12 cellular contexts compared by ENCODE assay signal in genomic region chr5:169695919-169696490, GRCh38. TPM values are rescaled to one million over a fixed set of nuclear protein-coding genes. Genes with fewer than 3 reads are reported as not detected.
A peak's percentile ranks its signal among the peaks of the same experiment; 100 is the strongest.
DNase-seq lines count a peak whose midpoint lies in the region; ATAC-seq and TF ChIP-seq lines count a peak whose summit lies in the region.
"Had no signal": no experiment of that assay in that cellular context is flagged by ENCODE, and none has a peak within 500 bp of the region (broad histone marks: within the 10 kb centered on the region; RNA-seq: fewer than 3 reads in every experiment).

No MANE protein-coding gene starts in this region.

- H3K4me2 ChIP-seq in SK-N-SH, result peak overlapping the region; percentile 56

- CTCF ChIA-PET in SK-N-SH (lab: Yijun Ruan, JAX), result interaction anchor here (0.8 to 1.0 kb wide), 3 partner anchors 14 to 367 kb away, joined by 3 to 5 read pairs (median 3); no protein-coding TSS in a partner anchor

- no peaks in the 10 kb centered on the region for H3K27me3 Mint-ChIP-seq in stimulated activated naive B cell treated with anti-CD40 and anti-IgM and Interleukin-4, amounts not matched to agents 10 μg/mL and 1 μg/mL and 100 μg/mL, for 72 hours

- no peak overlapping the region for H2AFZ ChIP-seq in SK-N-SH (ENCODE audit: low read depth)

- H3K27ac ChIP-seq in SK-N-SH (ENCODE audit: low read depth in 2 of 2, low read length in 1 of 2) (peak overlapping the region; percentile 87 to 96), coronary artery (no peak overlapping the region)

- DNase-seq in activated naive CD4-positive, alpha-beta T cell treated with anti-CD3 and anti-CD28 coated beads, Interleukin-2, amount 50 U/mL, for 72 hours (ENCODE audit: low spot score in 2 of 2), result no peak
- DNase-seq in activated naive CD4-positive, alpha-beta T cell treated with Interleukin-2 at 50 U/mL for 16 hours, result no peak
- DNase-seq in SK-N-SH (peak; percentile 28), fibroblast of pulmonary artery (ENCODE audit: low read depth) (peak; percentile 93), coronary artery (ENCODE audit: low spot score) (no peak), HUDEP-2 (lab: John Stamatoyannopoulos, UW; ENCODE audit: unreplicated experiment in 76 of 76) (no peak)
- DNase-seq in stimulated activated naive B cell treated with anti-CD40 and anti-IgM and Interleukin-4, amounts not matched to agents 10 μg/mL and 1 μg/mL and 100 μg/mL, for 72 hours, result no peak
- DNase-seq: BE2C, erythroblast, NCI-H774, small intestine had no signal

- peak overlapping the region; percentile 70 for H3K9ac ChIP-seq in SK-N-SH

- peaks cover 12 to 31% of the 10 kb centered on the region in 2 donors for H3K36me3 Mint-ChIP-seq in activated naive CD4-positive, alpha-beta T cell treated with anti-CD3 and anti-CD28 coated beads, Interleukin-2, amount 50 U/mL, for 72 hours
- peaks cover 48 to 69% of the 10 kb centered on the region in 2 donors for H3K36me3 Mint-ChIP-seq in stimulated activated naive B cell treated with anti-CD40 and anti-IgM and Interleukin-4, amounts not matched to agents 10 μg/mL and 1 μg/mL and 100 μg/mL, for 72 hours

- TF ChIP-seq CTCF in SK-N-SH (IDR thresholded peaks at IDR 0.05) (no peak), fibroblast of pulmonary artery (IDR thresholded peaks at IDR 0.05; ENCODE audit: low read length, missing control alignments) (no peak), coronary artery (IDR thresholded peaks at IDR 0.05) (no peak)

- TF ChIP-seq RAD21 in SK-N-SH (IDR thresholded peaks at IDR 0.05; ENCODE audit: low read length), result peak; percentile 4; the same call in 1 of the 2 replicates

- H4K20me1 ChIP-seq in SK-N-SH (ENCODE audit: insufficient read depth), result no peaks in the 10 kb centered on the region

- peak overlapping the region in 1 of 2 experiments; percentile 8; a peak in 2 of 4 replicates for H3K4me3 ChIP-seq in SK-N-SH (ENCODE audit: low read depth in 2 of 2, low read length in 1 of 2)
- no peak overlapping the region for H3K4me3 ChIP-seq in fibroblast of pulmonary artery (replicated peaks; ENCODE audit: low read depth, low read length)
- H3K4me3 ChIP-seq in coronary artery, result no peak overlapping the region

- H3K27me3 ChIP-seq in SK-N-SH (ENCODE audit: insufficient read depth), result no peaks in the 10 kb centered on the region

- TF ChIP-seq EP300 in SK-N-SH (IDR thresholded peaks at IDR 0.05; ENCODE audit: borderline replicate concordance in 1 of 2, low read depth in 1 of 2, low read length in 1 of 2), result peak; percentile 67 to 99

- H3K4me3 Mint-ChIP-seq in stimulated activated naive B cell treated with anti-CD40 and anti-IgM and Interleukin-4, amounts not matched to agents 10 μg/mL and 1 μg/mL and 100 μg/mL, for 72 hours, result no peak overlapping the region

- no peaks in the 10 kb centered on the region for H3K9me2 ChIP-seq in SK-N-SH

- peaks cover 34% of the 10 kb centered on the region for H3F3A ChIP-seq in SK-N-SH (replicated peaks; ENCODE audit: insufficient read depth)

- no peaks in the 10 kb centered on the region for H3K9me3 Mint-ChIP-seq in activated naive CD4-positive, alpha-beta T cell treated with anti-CD3 and anti-CD28 coated beads, Interleukin-2, amount 50 U/mL, for 72 hours
- H3K9me3 Mint-ChIP-seq in stimulated activated naive B cell treated with anti-CD40 and anti-IgM and Interleukin-4, amounts not matched to agents 10 μg/mL and 1 μg/mL and 100 μg/mL, for 72 hours, result no peaks in the 10 kb centered on the region

- peak overlapping the region; percentile 53 to 95 for H3K27ac Mint-ChIP-seq in activated naive CD4-positive, alpha-beta T cell treated with anti-CD3 and anti-CD28 coated beads, Interleukin-2, amount 50 U/mL, for 72 hours
- peak overlapping the region; percentile 17 for H3K27ac Mint-ChIP-seq in stimulated activated naive B cell treated with anti-CD40 and anti-IgM and Interleukin-4, amounts not matched to agents 10 μg/mL and 1 μg/mL and 100 μg/mL, for 72 hours

- peaks cover 9% of the 10 kb centered on the region; the same call in 1 of the 2 replicates for H3K79me2 ChIP-seq in SK-N-SH (ENCODE audit: insufficient read depth)

- H3K4me1 Mint-ChIP-seq in stimulated activated naive B cell treated with anti-CD40 and anti-IgM and Interleukin-4, amounts not matched to agents 10 μg/mL and 1 μg/mL and 100 μg/mL, for 72 hours, result no peaks in the 10 kb centered on the region

- H3K9me3 ChIP-seq in SK-N-SH, result no peaks in the 10 kb centered on the region
- H3K9me3 ChIP-seq: BE2C had no signal

- H3K36me3 ChIP-seq in SK-N-SH (replicated peaks in 1 of 2; ENCODE audit: control insufficient read depth in 1 of 2, insufficient read depth in 2 of 2, low read length in 1 of 2), result no peaks in the 10 kb centered on the region
- H3K36me3 ChIP-seq: BE2C had no signal

- H3K4me1 ChIP-seq in SK-N-SH (ENCODE audit: control insufficient read depth in 1 of 2, insufficient read depth in 2 of 2, low read depth in 1 of 2, low read length in 1 of 2), result peaks cover 14 to 37% of the 10 kb centered on the region in 2 experiments
- H3K4me1 ChIP-seq: BE2C had no signal

- POLR2A ChIA-PET in SK-N-SH (lab: Yijun Ruan, JAX), result no interaction called here

- 9% methylated on average over 8 of the region's 8 CpGs for WGBS in SK-N-SH (ENCODE audit: low lambda C conversion rate)

- peak in 1 of 2 donors; percentile 36 for ATAC-seq in activated naive CD4-positive, alpha-beta T cell treated with anti-CD3 and anti-CD28 coated beads, Interleukin-2, amount 50 U/mL, for 72 hours
- ATAC-seq in stimulated activated naive B cell treated with anti-CD40 and anti-IgM and Interleukin-4, amounts not matched to agents 10 μg/mL and 1 μg/mL and 100 μg/mL, for 72 hours (replicated peaks), result no peak
- ATAC-seq in activated CD4-positive, CD25-positive, alpha-beta regulatory T cell treated with anti-CD3 and anti-CD28 coated beads, Interleukin-2, amount 50 U/mL, for 24 hours, result no peak

TF ChIP-seq in SK-N-SH, 30 proteins besides CTCF, POLR2A, EP300 and RAD21 (continues in another document):
- TF ChIP-seq RXRA (IDR thresholded peaks at IDR 0.05; ENCODE audit: borderline replicate concordance, low read depth) (peak; percentile 90), FOXJ3 (CRISPR knock-in tag; IDR thresholded peaks at IDR 0.05) (no peak), YY1 (IDR thresholded peaks at IDR 0.05; ENCODE audit: low read depth) (peak; percentile 39; the same call in 1 of the 2 replicates), IRF3 (IDR thresholded peaks at IDR 0.05; ENCODE audit: low read depth, low read length) (no peak), TEAD4 (IDR thresholded peaks at IDR 0.05; ENCODE audit: borderline replicate concordance, insufficient read depth) (peak; percentile 98), USF2 (IDR thresholded peaks at IDR 0.05; ENCODE audit: borderline replicate concordance, low read depth, low read length) (no peak), ELF1 (IDR thresholded peaks at IDR 0.05) (no peak; the same call in 1 of the 2 replicates), FOXM1 (IDR thresholded peaks at IDR 0.05; ENCODE audit: low read depth) (peak; percentile 95), SMC3 (IDR thresholded peaks at IDR 0.05; ENCODE audit: low read depth, low read length) (no peak), EZH2phosphoT487 (IDR thresholded peaks at IDR 0.05; ENCODE audit: borderline replicate concordance, low read depth) (no peak), NRF1 (IDR thresholded peaks at IDR 0.05; ENCODE audit: low read depth, low read length) (no peak), USF1 (IDR thresholded peaks at IDR 0.05; ENCODE audit: borderline replicate concordance, low read depth) (0 out of 2 replicates have a peak, but pooled peaks have one; percentile 27), NFIC (IDR thresholded peaks at IDR 0.05; ENCODE audit: borderline replicate concordance) (peak; percentile 72), GABPA (IDR thresholded peaks at IDR 0.05; ENCODE audit: low read depth) (no peak), JUND (IDR thresholded peaks at IDR 0.05) (peak; percentile 97)

RNA-seq across cellular contexts. Expression of gene DOCK2, which starts 58.9 kb away (rescaled TPM):
- total RNA-seq in activated naive CD4-positive, alpha-beta T cell treated with anti-CD3 and anti-CD28 coated beads, Interleukin-2, amount 50 U/mL, for 72 hours, result 100 to 1,000 TPM; 210 to 220 TPM
- polyA plus RNA-seq in SK-N-SH (2012; rRNA removed), result 3.8 and 5.2 TPM in 2 replicates
- polyA plus RNA-seq in SK-N-SH (2012; cell fraction: cytosol; rRNA removed), result 5.2 and 5.4 TPM in 2 replicates
- 5.7 and 7.1 TPM in 2 replicates for polyA plus RNA-seq in SK-N-SH (2012; cell fraction: nucleus; rRNA removed)

Comparison
In these comparisons a context has a peak if more than half of its experiments do, and no peak if none do; other contexts are left out.
1. DNase-seq: peak in SK-N-SH (single experiment) and fibroblast of pulmonary artery (single experiment); none in activated naive CD4-positive, alpha-beta T cell treated with anti-CD3 and anti-CD28 coated beads, Interleukin-2, amount 50 U/mL, for 72 hours (0 of 2), activated naive CD4-positive, alpha-beta T cell treated with Interleukin-2 at 50 U/mL for 16 hours (single experiment), stimulated activated naive B cell treated with anti-CD40 and anti-IgM and Interleukin-4, amounts not matched to agents 10 μg/mL and 1 μg/mL and 100 μg/mL, for 72 hours (single experiment), coronary artery (single experiment) and HUDEP-2 (0 of 76).
2. H3K27ac ChIP-seq: peak in SK-N-SH (2 of 2); none in coronary artery (0 of 2).